8 cellular contexts compared by ENCODE assay signal in genomic region chr22:43013355-43014061, GRCh38. TPM values are rescaled to one million over a fixed set of nuclear protein-coding genes. Genes with fewer than 3 reads are reported as not detected.
DNase-seq lines count a peak whose midpoint lies in the region; ATAC-seq and TF ChIP-seq lines count a peak whose summit lies in the region.

No MANE protein-coding gene starts in this region.

- H3K36me3 Mint-ChIP-seq in natural killer cell: no peaks in the 10 kb centered on the region

- no peak overlapping the region for H2AFZ ChIP-seq in Karpas-422 (ENCODE audit: low read length)

- H3K27ac Mint-ChIP-seq in natural killer cell: peak overlapping the region; percentile 82 to 95

- H3K36me3 ChIP-seq in Karpas-422 (ENCODE audit: insufficient read depth, low read length): no peaks in the 10 kb centered on the region

- H4K20me1 ChIP-seq in Karpas-422 (ENCODE audit: insufficient read depth, low read depth, low read length): peaks cover 25% of the 10 kb centered on the region

- DNase-seq in CD1c-positive myeloid dendritic cell (ENCODE audit: extremely low spot score): peak; percentile 50
- no peak for DNase-seq in Karpas-422
- DNase-seq in choroid plexus epithelial cell (ENCODE audit: low read depth): no peak
- no peak for DNase-seq in natural killer cell
- no peak for DNase-seq in iPS-NIHi7 (ENCODE audit: extremely low spot score)

- peaks cover 28 to 32% of the 10 kb centered on the region in 2 donors for H3K4me1 Mint-ChIP-seq in natural killer cell

- H3K4me1 ChIP-seq in Karpas-422 (ENCODE audit: low read length): peaks cover 16% of the 10 kb centered on the region

- ATAC-seq in natural killer cell (no peak), HG03469 (IDR thresholded peaks at IDR 0.05; ENCODE audit: unreplicated experiment) (no peak), HG02642 (IDR thresholded peaks at IDR 0.05; ENCODE audit: poor library complexity, unreplicated experiment) (no peak), HG03571 (IDR thresholded peaks at IDR 0.05; ENCODE audit: unreplicated experiment) (no peak)

- H3K9me2 ChIP-seq in Karpas-422 (replicated peaks; ENCODE audit: insufficient read depth, low read length): no peaks in the 10 kb centered on the region

- no peak for TF ChIP-seq CTCF in choroid plexus epithelial cell (conservative IDR thresholded peaks at IDR 0.05; ENCODE audit: low read depth, low read length)
- no peak for TF ChIP-seq CTCF in natural killer cell (IDR thresholded peaks at IDR 0.05)

- H3K4me3 ChIP-seq in Karpas-422 (ENCODE audit: low read length): peak overlapping the region; percentile 87
- peak overlapping the region; percentile 86 for H3K4me3 ChIP-seq in choroid plexus epithelial cell (ENCODE audit: low read depth, low read length)

- H3K4me3 Mint-ChIP-seq in natural killer cell: peak overlapping the region; percentile 96

- no peaks in the 10 kb centered on the region for H3K79me2 ChIP-seq in Karpas-422 (ENCODE audit: low read length)

- H3K27ac ChIP-seq in Karpas-422 (ENCODE audit: low read length): no peak overlapping the region

- peak overlapping the region; percentile 77 for H3K9ac ChIP-seq in Karpas-422 (ENCODE audit: low read length)

- H3K27me3 Mint-ChIP-seq in natural killer cell (ENCODE audit: low read depth in 2 of 2): peaks cover 0 to 3% of the 10 kb centered on the region in 2 donors

- no peaks in the 10 kb centered on the region for H3K9me3 Mint-ChIP-seq in natural killer cell

- no peaks in the 10 kb centered on the region for H3K9me3 ChIP-seq in Karpas-422 (ENCODE audit: low read length)

- no peaks in the 10 kb centered on the region for H3K27me3 ChIP-seq in Karpas-422 (ENCODE audit: low read length)

- H3K4me2 ChIP-seq in Karpas-422 (ENCODE audit: low read depth, low read length, poor library complexity, severe bottlenecking): peak overlapping the region; percentile 69

- intact Hi-C loops in natural killer cell (cut with micrococcal nuclease): loop anchor here (10.0 kb wide), 2 partner anchors 119 to 149 kb away; no protein-coding TSS in a partner anchor

RNA-seq across cellular contexts. Expression of gene PACSIN2, which starts 1.4 kb away (rescaled TPM):
- total RNA-seq in Karpas-422 (2014; rRNA removed; shearing (Covaris generic); ENCODE audit: low replicate concordance): 8.3 and 10.9 TPM in 2 replicates
- 10 to 100 TPM; 37.1 to 48.5 (median 47.6) TPM for total RNA-seq in natural killer cell
